Comparison of ENCODE assay signal across 17 cellular contexts in the genomic region with DNA sequence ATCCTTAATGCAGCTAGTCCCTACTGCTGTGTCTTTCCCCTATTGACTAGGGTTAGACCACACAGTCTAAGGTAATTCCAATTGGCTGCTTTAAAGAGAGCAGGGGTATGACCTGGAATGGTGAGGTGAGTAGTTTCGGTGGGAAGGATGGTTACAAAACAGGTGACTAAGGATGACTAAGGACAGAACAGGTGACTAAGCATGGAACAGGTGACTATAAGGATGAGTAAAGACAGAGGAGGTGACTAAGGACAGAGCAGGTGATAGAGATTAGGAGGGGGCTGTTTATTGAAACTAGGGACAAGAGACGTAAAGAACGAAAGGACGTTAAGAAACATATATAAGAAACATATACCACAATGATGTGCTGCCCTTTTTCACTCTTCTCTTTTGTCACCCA.
A peak's percentile ranks its signal among the peaks of the same experiment; 100 is the strongest.
DNase-seq lines count a peak whose midpoint lies in the region; ATAC-seq and TF ChIP-seq lines count a peak whose summit lies in the region.
"Had no signal": no experiment of that assay in that cellular context is flagged by ENCODE, and none has a peak within 500 bp of the region (broad histone marks: within the 10 kb centered on the region; RNA-seq: fewer than 3 reads in every experiment).

No MANE protein-coding gene starts in this region.

- no peaks in the 10 kb centered on the region for H3K36me3 Mint-ChIP-seq in activated CD4-positive, alpha-beta T cell treated with anti-CD3 and anti-CD28 coated beads for 36 hours (ENCODE audit: low read depth)
- H3K36me3 Mint-ChIP-seq: IgD-negative memory B cell had no signal

- no peaks in the 10 kb centered on the region for H3K79me2 ChIP-seq in mammary epithelial cell (ENCODE audit: insufficient read depth, low read length)

- no peaks in the 10 kb centered on the region for H3K36me3 ChIP-seq in mammary epithelial cell (ENCODE audit: insufficient read depth, low read length)
- H3K36me3 ChIP-seq: adrenal gland had no signal

- CTCF ChIA-PET in activated CD4-positive, alpha-beta T cell treated with anti-CD3 and anti-CD28 coated beads for 36 hours (lab: Charles Lee): interaction anchor here (1.1 to 3.9 kb wide), 3 partner anchors 11 to 256 kb away, joined by 3 to 18 read pairs (median 3); no protein-coding TSS in a partner anchor
- CTCF ChIA-PET in mammary epithelial cell (lab: Charles Lee; ENCODE audit: low non-redundant PET): interaction anchor here (0.9 kb wide), 1 partner anchor 16 kb away, joined by 3 read pairs; no protein-coding TSS in a partner anchor

- peak; percentile 70 for ATAC-seq in activated CD4-positive, alpha-beta T cell treated with anti-CD3 and anti-CD28 coated beads for 36 hours
- ATAC-seq in GM18861 (IDR thresholded peaks at IDR 0.05; ENCODE audit: unreplicated experiment): no peak
- ATAC-seq: left ventricle myocardium superior had no signal

- intact Hi-C loops in activated CD4-positive, alpha-beta T cell treated with anti-CD3 and anti-CD28 coated beads for 36 hours (cut with DNase I, micrococcal nuclease): loop anchor here (1.0 to 5.0 kb wide), 4 partner anchors 145 to 639 kb away; a partner anchor contains a TSS
- intact Hi-C loops in mammary epithelial cell (cut with micrococcal nuclease): loop anchor here (2.0 kb wide), 2 partner anchors 233 to 425 kb away; a partner anchor contains a TSS
- intact Hi-C loops in cardiac septum (cut with DNase I): loop anchor here (5.0 kb wide), 1 partner anchor 256 kb away; no protein-coding TSS in a partner anchor

- H3K4me3 Mint-ChIP-seq in activated CD4-positive, alpha-beta T cell treated with anti-CD3 and anti-CD28 coated beads for 36 hours: no peak overlapping the region

- in situ Hi-C loops in mammary epithelial cell (cut with MboI; ENCODE audit: low sequenced_read_pairs in 2 of 2): loop anchor here (5.0 to 25.0 kb wide), 3 partner anchors 256 to 421 kb away; no protein-coding TSS in a partner anchor

- 64% methylated on average over 4 of the region's 4 CpGs for WGBS in mammary epithelial cell (ENCODE audit: low coverage, missing lambda C conversion rate)

- dilution Hi-C loops in mammary epithelial cell (cut with HindIII; ENCODE audit: low sequenced_read_pairs): no loop called here

- no peak for DNase-seq in activated CD4-positive, alpha-beta T cell treated with anti-CD3 and anti-CD28 coated beads for 36 hours
- no peak for DNase-seq in activated CD4-positive, alpha-beta T cell treated with anti-CD3 and anti-CD28 coated beads for 1 hour
- peak; percentile 71 for DNase-seq in LoVo (ENCODE audit: low spot score)
- peak; percentile 76 for DNase-seq in mammary epithelial cell
- DNase-seq in renal cortical epithelial cell (ENCODE audit: low read depth): peak; percentile 65
- no peak for DNase-seq in NAMALWA (ENCODE audit: low spot score)
- no peak for DNase-seq in cardiac septum (ENCODE audit: low spot score)
- DNase-seq: adrenal gland; cerebellar nuclear complex; left ventricle myocardium superior; NCI-H1105; NK-92 treated with Interleukin-12 subunit alpha and Interleukin-12 subunit beta, amount 100 ng/mL, for 24 hours; SHP77 treated with DMSO at 0.1 percent for 48 hours; stimulated activated naive CD4-positive, alpha-beta T cell had no signal

- H3K27me3 ChIP-seq in mammary epithelial cell (ENCODE audit: insufficient read depth, low read length): no peaks in the 10 kb centered on the region
- H3K27me3 ChIP-seq: adrenal gland had no signal

- no peaks in the 10 kb centered on the region for H4K20me1 ChIP-seq in mammary epithelial cell (ENCODE audit: insufficient read depth, low read length)

- no peak overlapping the region for H3K9ac ChIP-seq in mammary epithelial cell (ENCODE audit: insufficient read depth, low read length)

- H3K9me3 ChIP-seq in mammary epithelial cell (replicated peaks; ENCODE audit: insufficient read depth, low read length): no peaks in the 10 kb centered on the region
- H3K9me3 ChIP-seq: adrenal gland had no signal

- H3K4me1 ChIP-seq in mammary epithelial cell (ENCODE audit: insufficient read depth, low read length): no peaks in the 10 kb centered on the region
- H3K4me1 ChIP-seq: adrenal gland had no signal

- no peak overlapping the region for H2AFZ ChIP-seq in mammary epithelial cell (ENCODE audit: low read depth, low read length)

- POLR2A ChIA-PET in activated CD4-positive, alpha-beta T cell treated with anti-CD3 and anti-CD28 coated beads for 36 hours (lab: Charles Lee): no interaction called here

- no TSS peak for BruUV-seq in mammary epithelial cell (replicated peaks; lab: Mats Ljungman, UMichigan)

- H3K4me3 ChIP-seq in mammary epithelial cell (replicated peaks in 1 of 3; ENCODE audit: insufficient read depth in 1 of 3, low read depth in 2 of 3, low read length in 3 of 3): no peak overlapping the region
- H3K4me3 ChIP-seq: adrenal gland had no signal

- H3K27ac ChIP-seq in mammary epithelial cell (ENCODE audit: insufficient read depth, low read depth, low read length): peak overlapping the region; percentile 39
- H3K27ac ChIP-seq: C4-2B had no signal

- H3K9me3 Mint-ChIP-seq in activated CD4-positive, alpha-beta T cell treated with anti-CD3 and anti-CD28 coated beads for 36 hours (ENCODE audit: low read depth): no peaks in the 10 kb centered on the region
- H3K9me3 Mint-ChIP-seq: IgD-negative memory B cell had no signal

- peaks cover 19% of the 10 kb centered on the region for H3K4me1 Mint-ChIP-seq in activated CD4-positive, alpha-beta T cell treated with anti-CD3 and anti-CD28 coated beads for 36 hours

- no peak overlapping the region for H3K4me2 ChIP-seq in mammary epithelial cell (ENCODE audit: insufficient read depth, low read depth, low read length)

- H3K27me3 Mint-ChIP-seq in activated CD4-positive, alpha-beta T cell treated with anti-CD3 and anti-CD28 coated beads for 36 hours: peaks cover 3% of the 10 kb centered on the region
- H3K27me3 Mint-ChIP-seq: IgD-negative memory B cell had no signal

- H3K27ac Mint-ChIP-seq in activated CD4-positive, alpha-beta T cell treated with anti-CD3 and anti-CD28 coated beads for 36 hours: peak overlapping the region; percentile 9

- no peak for TF ChIP-seq CTCF in mammary epithelial cell (conservative IDR thresholded peaks at IDR 0.05 in 1 of 2, IDR thresholded peaks at IDR 0.05 in 1 of 2; ENCODE audit: extremely low read depth in 1 of 2, insufficient read depth in 1 of 2, low read depth in 1 of 2, low read length in 2 of 2)

Comparison
In these comparisons a context has a peak if more than half of its experiments do, and no peak if none do; other contexts are left out.
1. DNase-seq: peak in LoVo (single experiment), mammary epithelial cell (single experiment) and renal cortical epithelial cell (single experiment); none in activated CD4-positive, alpha-beta T cell treated with anti-CD3 and anti-CD28 coated beads for 36 hours (single experiment), activated CD4-positive, alpha-beta T cell treated with anti-CD3 and anti-CD28 coated beads for 1 hour (single experiment), NAMALWA (single experiment) and cardiac septum (single experiment).